Comparison of ENCODE assay signal across 17 cellular contexts in genomic region chr2:122009546-122009945, GRCh38.
DNase-seq lines count a peak whose midpoint lies in the region; ATAC-seq and TF ChIP-seq lines count a peak whose summit lies in the region.
"Had no signal": no experiment of that assay in that cellular context is flagged by ENCODE, and none has a peak within 500 bp of the region (broad histone marks: within the 10 kb centered on the region; RNA-seq: fewer than 3 reads in every experiment).

No MANE protein-coding gene starts in this region.

- no peaks in the 10 kb centered on the region for H3K9me3 ChIP-seq in KOPT-K1 (ENCODE audit: insufficient read depth, low read length, poor library complexity, severe bottlenecking)

- TF ChIP-seq CTCF in coronary artery (IDR thresholded peaks at IDR 0.05): no peak
- no peak for TF ChIP-seq CTCF in nephron progenitor cell (IDR thresholded peaks at IDR 0.05)

- no peaks in the 10 kb centered on the region for H3K36me3 ChIP-seq in KOPT-K1 (ENCODE audit: insufficient read depth, low read length)

- peaks cover 32% of the 10 kb centered on the region for H3K4me1 Mint-ChIP-seq in nephron progenitor cell

- H3K27ac ChIP-seq in KOPT-K1 (ENCODE audit: low read depth, low read length, poor library complexity, severe bottlenecking): peak overlapping the region; percentile 31
- H3K27ac ChIP-seq in coronary artery: no peak overlapping the region

- DNase-seq in DMS53 (lab: John Stamatoyannopoulos, UW): peak; percentile 57
- peak; percentile 29 for DNase-seq in coronary artery (ENCODE audit: low spot score)
- no peak for DNase-seq in nephron progenitor cell
- no peak for DNase-seq in stimulated activated CD4-positive, alpha-beta T cell treated with anti-CD3 and anti-CD28 coated beads, Interleukin-12 subunit alpha, Interleukin-12 subunit beta, amount 100 ng/mL, for 4 hours
- no peak for DNase-seq in NCI-H1930 (lab: John Stamatoyannopoulos, UW)
- DNase-seq in NCI-H2171 (lab: John Stamatoyannopoulos, UW): no peak
- DNase-seq: COR-L47, DMS79, KG1, MM.1S, NCI-H1092 treated with DMSO at 0.1 percent for 48 hours, NCI-H2107, NCI-H446, NCI-H748 treated with DMSO at 0.1 percent for 48 hours had no signal

- no peak overlapping the region for H3K4me3 Mint-ChIP-seq in nephron progenitor cell

- ATAC-seq in HG02588 (IDR thresholded peaks at IDR 0.05; ENCODE audit: unreplicated experiment): no peak
- ATAC-seq: HCT116 had no signal

- peaks cover 8% of the 10 kb centered on the region for H3K27me3 Mint-ChIP-seq in nephron progenitor cell (ENCODE audit: low read depth, poor library complexity)

- H3K4me3 ChIP-seq in coronary artery: no peak overlapping the region

- H3K27ac Mint-ChIP-seq in nephron progenitor cell: peak overlapping the region; percentile 50

- H3K36me3 Mint-ChIP-seq in nephron progenitor cell (ENCODE audit: low read depth): no peaks in the 10 kb centered on the region

- peaks cover 13% of the 10 kb centered on the region for H3K9me3 Mint-ChIP-seq in nephron progenitor cell

Comparison
In these comparisons a context has a peak if more than half of its experiments do, and no peak if none do; other contexts are left out.
1. DNase-seq: peak in DMS53 (single experiment) and coronary artery (single experiment); none in nephron progenitor cell (single experiment), stimulated activated CD4-positive, alpha-beta T cell treated with anti-CD3 and anti-CD28 coated beads, Interleukin-12 subunit alpha, Interleukin-12 subunit beta, amount 100 ng/mL, for 4 hours (single experiment), NCI-H1930 (0 of 2) and NCI-H2171 (single experiment).